Comparison of ENCODE assay signal across 9 cellular contexts in genomic region chr7:150903627-150904026, GRCh38. TPM values are rescaled to one million over a fixed set of nuclear protein-coding genes. Genes with fewer than 3 reads are reported as not detected.
DNase-seq lines count a peak whose midpoint lies in the region; ATAC-seq and TF ChIP-seq lines count a peak whose summit lies in the region.
"Had no signal": no experiment of that assay in that cellular context is flagged by ENCODE, and none has a peak within 500 bp of the region (broad histone marks: within the 10 kb centered on the region; RNA-seq: fewer than 3 reads in every experiment).

No MANE protein-coding gene starts in this region.

- no peak overlapping the region for H3K27ac Mint-ChIP-seq in T-cell
- H3K27ac Mint-ChIP-seq: WTC11 had no signal

- CTCF ChIA-PET in GM10248 (lab: Yijun Ruan, JAX) (interaction anchor here (1.3 kb wide), 1 partner anchor 125 kb away, joined by 3 read pairs; no protein-coding TSS in a partner anchor), T-cell (lab: Charles Lee) (no interaction called here)

- H3K9ac ChIP-seq in rectal smooth muscle tissue (ENCODE audit: low read length) = no peak overlapping the region

- H3K27me3 ChIP-seq in rectal smooth muscle tissue (ENCODE audit: control insufficient read depth, insufficient read depth, low read length) = no peaks in the 10 kb centered on the region

- H3K4me3 ChIP-seq in epithelial cell of proximal tubule (ENCODE audit: low read depth, low read length) (no peak overlapping the region), rectal smooth muscle tissue (ENCODE audit: low read length) (no peak overlapping the region)

- H3K4me1 Mint-ChIP-seq in T-cell = peaks cover under 1 to 5% (median under 1%) of the 10 kb centered on the region in 3 donors

- no peaks in the 10 kb centered on the region for H3K36me3 ChIP-seq in rectal smooth muscle tissue (ENCODE audit: control insufficient read depth, insufficient read depth, low read length)

- ATAC-seq in HG03175 (IDR thresholded peaks at IDR 0.05; ENCODE audit: unreplicated experiment) (no peak), T-cell (replicated peaks in 1 of 4) (no peak)
- ATAC-seq: WTC11 had no signal

- H3K9me3 Mint-ChIP-seq in T-cell = no peaks in the 10 kb centered on the region
- H3K9me3 Mint-ChIP-seq: WTC11 had no signal

- H3K4me3 Mint-ChIP-seq in T-cell = no peak overlapping the region
- H3K4me3 Mint-ChIP-seq: WTC11 had no signal

- TF ChIP-seq CTCF in GM10248 (IDR thresholded peaks at IDR 0.05; ENCODE audit: control extremely low read depth, extremely low read depth, low read depth, missing control alignments) = no peak
- no peak for TF ChIP-seq CTCF in epithelial cell of proximal tubule (conservative IDR thresholded peaks at IDR 0.05; ENCODE audit: low read depth, low read length)

- no peaks in the 10 kb centered on the region for H3K36me3 Mint-ChIP-seq in T-cell
- H3K36me3 Mint-ChIP-seq: WTC11 had no signal

- H3K27me3 Mint-ChIP-seq in T-cell = peaks cover 35 to 43% of the 10 kb centered on the region in 2 donors

- peak overlapping the region; percentile 79 for H3K27ac ChIP-seq in rectal smooth muscle tissue (ENCODE audit: low read depth, low read length)

- POLR2A ChIA-PET in GM10248 (lab: Yijun Ruan, JAX) (no interaction called here), T-cell (lab: Charles Lee) (no interaction called here)

- DNase-seq in GM10248 (ENCODE audit: extremely low spot score) (peak; percentile 6), NCI-H2196 (lab: John Stamatoyannopoulos, UW; ENCODE audit: unreplicated experiment) (peak; percentile 97), epithelial cell of proximal tubule (ENCODE audit: low read depth) (peak; percentile 20), GDM1 (lab: John Stamatoyannopoulos, UW) (no peak), T-cell (no peak)
- DNase-seq in central memory CD4-positive, alpha-beta T cell = no peak

- H3K4me1 ChIP-seq in rectal smooth muscle tissue (ENCODE audit: control insufficient read depth, insufficient read depth, low read length) = peaks cover 28% of the 10 kb centered on the region

RNA-seq across cellular contexts. Expression of gene AOC1, which starts 51.3 kb away (rescaled TPM):
- 2.8 TPM in 1 of 2 replicates, not detected in the other for total RNA-seq in epithelial cell of proximal tubule
- total RNA-seq in T-cell = under 1 TPM in 2 of 5 donors, not detected in 3; 0.15 to 0.28 TPM

Comparison
In these comparisons a context has a peak if more than half of its experiments do, and no peak if none do; other contexts are left out.
1. DNase-seq: peak in GM10248 (single experiment), NCI-H2196 (single experiment) and epithelial cell of proximal tubule (single experiment); none in central memory CD4-positive, alpha-beta T cell (single experiment), GDM1 (single experiment) and T-cell (0 of 34).